ENCODE assay signal across 1 cellular context in the genomic region with DNA sequence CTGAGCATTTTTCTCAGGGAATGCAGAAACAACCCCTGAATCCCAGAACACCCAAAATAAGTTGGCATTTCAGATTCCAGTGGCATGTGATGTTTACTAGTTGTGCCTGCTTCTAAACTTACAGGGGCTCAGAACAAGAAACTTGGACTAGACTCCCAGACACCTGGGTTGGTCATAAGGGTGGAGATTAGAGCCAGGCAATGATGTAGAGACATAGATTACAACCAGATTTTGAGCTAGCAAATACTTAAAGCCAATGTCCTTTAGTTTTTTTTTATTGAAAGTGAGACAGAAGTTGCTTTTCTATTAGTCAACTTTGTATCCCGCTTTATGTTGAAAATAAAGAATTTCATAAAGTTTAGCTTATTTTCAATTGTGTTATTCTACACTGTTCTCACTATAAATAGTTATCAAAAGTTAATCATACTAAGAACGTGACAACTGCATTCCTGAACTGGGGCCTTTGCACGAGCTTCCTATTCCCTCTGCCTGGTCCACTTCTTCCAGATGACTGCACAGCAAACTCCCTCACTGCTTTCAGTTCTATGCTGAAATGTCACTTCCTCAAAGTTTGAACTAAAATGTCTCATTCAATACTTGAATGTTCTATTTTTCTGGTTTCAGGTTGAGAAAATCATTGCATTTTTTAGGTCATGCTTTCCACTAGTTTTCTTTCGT.
TF ChIP-seq lines count a peak whose summit lies in the region.

No MANE protein-coding gene starts in this region.

TF ChIP-seq in GM12878, 131 proteins besides CTCF, POLR2A, EP300 and RAD21 (continued from another document and continues in another):
- TF ChIP-seq MXI1 (IDR thresholded peaks at IDR 0.05; ENCODE audit: low read depth, low read length) = no peak
- 0 out of 4 replicates have a peak, but pooled peaks of 1 of the 2 experiments have one; percentile 14 for TF ChIP-seq SRF (IDR thresholded peaks at IDR 0.05; ENCODE audit: low read depth in 2 of 2, low read length in 2 of 2)
- no peak for TF ChIP-seq STAT3 (IDR thresholded peaks at IDR 0.05; ENCODE audit: low read depth, low read length)
- TF ChIP-seq, protein P1, sequence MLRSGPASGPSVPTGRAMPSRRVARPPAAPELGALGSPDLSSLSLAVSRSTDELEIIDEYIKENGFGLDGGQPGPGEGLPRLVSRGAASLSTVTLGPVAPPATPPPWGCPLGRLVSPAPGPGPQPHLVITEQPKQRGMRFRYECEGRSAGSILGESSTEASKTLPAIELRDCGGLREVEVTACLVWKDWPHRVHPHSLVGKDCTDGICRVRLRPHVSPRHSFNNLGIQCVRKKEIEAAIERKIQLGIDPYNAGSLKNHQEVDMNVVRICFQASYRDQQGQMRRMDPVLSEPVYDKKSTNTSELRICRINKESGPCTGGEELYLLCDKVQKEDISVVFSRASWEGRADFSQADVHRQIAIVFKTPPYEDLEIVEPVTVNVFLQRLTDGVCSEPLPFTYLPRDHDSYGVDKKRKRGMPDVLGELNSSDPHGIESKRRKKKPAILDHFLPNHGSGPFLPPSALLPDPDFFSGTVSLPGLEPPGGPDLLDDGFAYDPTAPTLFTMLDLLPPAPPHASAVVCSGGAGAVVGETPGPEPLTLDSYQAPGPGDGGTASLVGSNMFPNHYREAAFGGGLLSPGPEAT (IDR thresholded peaks at IDR 0.05; ENCODE audit: low read depth) = peak; percentile 86
- no peak for TF ChIP-seq MYB (IDR thresholded peaks at IDR 0.05; ENCODE audit: borderline replicate concordance, low read depth, low read length)
- no peak for TF ChIP-seq ZNF217 (IDR thresholded peaks at IDR 0.05)
- peak; percentile 90 to 91 for TF ChIP-seq IKZF2 (IDR thresholded peaks at IDR 0.05)
- TF ChIP-seq RFX5 (IDR thresholded peaks at IDR 0.05; ENCODE audit: low read depth, low read length) = no peak
- no peak for TF ChIP-seq TCF3 (IDR thresholded peaks at IDR 0.05; ENCODE audit: borderline replicate concordance, insufficient read depth, low read depth, low read length)
- 0 out of 2 replicates have a peak, but pooled peaks have one; percentile 21 for TF ChIP-seq TCF7 (IDR thresholded peaks at IDR 0.05; ENCODE audit: borderline replicate concordance)
- TF ChIP-seq ETV6 (conservative IDR thresholded peaks at IDR 0.05 in 1 of 2, IDR thresholded peaks at IDR 0.05 in 1 of 2; ENCODE audit: borderline replicate concordance in 1 of 2, low read depth in 1 of 2) = peak in 1 of 2 experiments; percentile 83; a peak in 2 of 4 replicates
- TF ChIP-seq LARP7 (IDR thresholded peaks at IDR 0.05) = no peak
- TF ChIP-seq ZNF24 (IDR thresholded peaks at IDR 0.05) = no peak
- peak; percentile 91 for TF ChIP-seq NFIC (IDR thresholded peaks at IDR 0.05; ENCODE audit: low read depth, low read length)
- TF ChIP-seq, protein P2, sequence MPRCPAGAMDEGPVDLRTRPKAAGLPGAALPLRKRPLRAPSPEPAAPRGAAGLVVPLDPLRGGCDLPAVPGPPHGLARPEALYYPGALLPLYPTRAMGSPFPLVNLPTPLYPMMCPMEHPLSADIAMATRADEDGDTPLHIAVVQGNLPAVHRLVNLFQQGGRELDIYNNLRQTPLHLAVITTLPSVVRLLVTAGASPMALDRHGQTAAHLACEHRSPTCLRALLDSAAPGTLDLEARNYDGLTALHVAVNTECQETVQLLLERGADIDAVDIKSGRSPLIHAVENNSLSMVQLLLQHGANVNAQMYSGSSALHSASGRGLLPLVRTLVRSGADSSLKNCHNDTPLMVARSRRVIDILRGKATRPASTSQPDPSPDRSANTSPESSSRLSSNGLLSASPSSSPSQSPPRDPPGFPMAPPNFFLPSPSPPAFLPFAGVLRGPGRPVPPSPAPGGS (IDR thresholded peaks at IDR 0.05; ENCODE audit: borderline replicate concordance, insufficient read depth, low read depth, low read length, poor library complexity, severe bottlenecking) = no peak
- peak; percentile 70 to 77 for TF ChIP-seq BHLHE40 (IDR thresholded peaks at IDR 0.05; ENCODE audit: borderline replicate concordance in 1 of 2, low read depth in 2 of 2, low read length in 1 of 2)
- TF ChIP-seq REST (IDR thresholded peaks at IDR 0.05; ENCODE audit: low read depth, low read length) = no peak
- no peak for TF ChIP-seq E2F4 (IDR thresholded peaks at IDR 0.05; ENCODE audit: low read depth, low read length)
- no peak for TF ChIP-seq TAF1 (IDR thresholded peaks at IDR 0.05; ENCODE audit: borderline replicate concordance, low read depth, low read length)
- peak; percentile 74 for TF ChIP-seq BCL11A (IDR thresholded peaks at IDR 0.05; ENCODE audit: low read depth, low read length)
- TF ChIP-seq SP1 (IDR thresholded peaks at IDR 0.05; ENCODE audit: low read depth, low read length) = no peak
- TF ChIP-seq YBX1 (IDR thresholded peaks at IDR 0.05) = no peak
- no peak for TF ChIP-seq POLR2AphosphoS2 (IDR thresholded peaks at IDR 0.05; ENCODE audit: low read depth, low read length)
- TF ChIP-seq KAT2A (conservative IDR thresholded peaks at IDR 0.05; ENCODE audit: control insufficient read depth, low read depth, low read length) = no peak
- TF ChIP-seq RUNX3 (IDR thresholded peaks at IDR 0.05; ENCODE audit: low read length) = peak; percentile 57; the same call in 1 of the 2 replicates
- TF ChIP-seq NBN (IDR thresholded peaks at IDR 0.05) = no peak
- TF ChIP-seq CREM (IDR thresholded peaks at IDR 0.05; ENCODE audit: low read depth) = peak; percentile 65
- 0 out of 2 replicates have a peak, but pooled peaks have one; percentile 5 for TF ChIP-seq TCF12 (IDR thresholded peaks at IDR 0.05; ENCODE audit: low read depth, low read length)
- TF ChIP-seq CHD4 (IDR thresholded peaks at IDR 0.05) = no peak
- TF ChIP-seq, protein P3, sequence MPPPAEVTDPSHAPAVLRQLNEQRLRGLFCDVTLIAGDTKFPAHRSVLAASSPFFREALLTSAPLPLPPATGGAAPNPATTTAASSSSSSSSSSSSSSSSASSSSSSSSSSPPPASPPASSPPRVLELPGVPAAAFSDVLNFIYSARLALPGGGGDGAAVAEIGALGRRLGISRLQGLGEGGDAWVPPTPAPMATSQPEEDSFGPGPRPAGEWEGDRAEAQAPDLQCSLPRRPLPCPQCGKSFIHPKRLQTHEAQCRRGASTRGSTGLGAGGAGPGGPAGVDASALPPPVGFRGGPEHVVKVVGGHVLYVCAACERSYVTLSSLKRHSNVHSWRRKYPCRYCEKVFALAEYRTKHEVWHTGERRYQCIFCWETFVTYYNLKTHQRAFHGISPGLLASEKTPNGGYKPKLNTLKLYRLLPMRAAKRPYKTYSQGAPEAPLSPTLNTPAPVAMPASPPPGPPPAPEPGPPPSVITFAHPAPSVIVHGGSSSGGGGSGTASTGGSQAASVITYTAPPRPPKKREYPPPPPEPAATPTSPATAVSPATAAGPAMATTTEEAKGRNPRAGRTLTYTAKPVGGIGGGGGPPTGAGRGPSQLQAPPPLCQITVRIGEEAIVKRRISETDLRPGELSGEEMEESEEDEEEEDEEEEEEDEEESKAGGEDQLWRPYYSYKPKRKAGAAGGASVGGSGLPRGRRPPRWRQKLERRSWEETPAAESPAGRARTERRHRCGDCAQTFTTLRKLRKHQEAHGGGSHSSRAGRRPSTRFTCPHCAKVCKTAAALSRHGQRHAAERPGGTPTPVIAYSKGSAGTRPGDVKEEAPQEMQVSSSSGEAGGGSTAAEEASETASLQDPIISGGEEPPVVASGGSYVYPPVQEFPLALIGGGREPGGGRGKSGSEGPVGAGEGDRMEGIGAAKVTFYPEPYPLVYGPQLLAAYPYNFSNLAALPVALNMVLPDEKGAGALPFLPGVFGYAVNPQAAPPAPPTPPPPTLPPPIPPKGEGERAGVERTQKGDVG (CRISPR knock-in tag; IDR thresholded peaks at IDR 0.05) = no peak
- TF ChIP-seq NR2F1 (conservative IDR thresholded peaks at IDR 0.05) = no peak
- peak; percentile 77 for TF ChIP-seq JUNB (IDR thresholded peaks at IDR 0.05)
- no peak for TF ChIP-seq SREBF2 (IDR thresholded peaks at IDR 0.05; ENCODE audit: low read length)
- TF ChIP-seq SMARCA5 (IDR thresholded peaks at IDR 0.05) = no peak
- no peak for TF ChIP-seq PML (IDR thresholded peaks at IDR 0.05; ENCODE audit: low read length)
- no peak for TF ChIP-seq ZNF384 (IDR thresholded peaks at IDR 0.05; ENCODE audit: borderline replicate concordance, low read depth, low read length)
- TF ChIP-seq SMC3 (IDR thresholded peaks at IDR 0.05; ENCODE audit: borderline replicate concordance, low read length) = no peak
- peak; percentile 75 for TF ChIP-seq DPF2 (IDR thresholded peaks at IDR 0.05)
- TF ChIP-seq HCFC1 (IDR thresholded peaks at IDR 0.05; ENCODE audit: low read length) = no peak
- TF ChIP-seq ZBTB11 (CRISPR knock-in tag; IDR thresholded peaks at IDR 0.05) = no peak
- TF ChIP-seq RAD51 (IDR thresholded peaks at IDR 0.05) = no peak
- TF ChIP-seq FOXK2 (IDR thresholded peaks at IDR 0.05) = no peak
- peak; percentile 91 for TF ChIP-seq FOXM1 (IDR thresholded peaks at IDR 0.05; ENCODE audit: low read depth, low read length)
- TF ChIP-seq SMAD5 (IDR thresholded peaks at IDR 0.05; ENCODE audit: low read depth) = no peak
- no peak; a peak in 1 of 3 replicates for TF ChIP-seq EGR1 (IDR thresholded peaks at IDR 0.05; ENCODE audit: borderline replicate concordance in 1 of 2, low read depth in 2 of 2, low read length in 2 of 2)
- no peak for TF ChIP-seq NR2C1 (IDR thresholded peaks at IDR 0.05)
- TF ChIP-seq, protein P4, sequence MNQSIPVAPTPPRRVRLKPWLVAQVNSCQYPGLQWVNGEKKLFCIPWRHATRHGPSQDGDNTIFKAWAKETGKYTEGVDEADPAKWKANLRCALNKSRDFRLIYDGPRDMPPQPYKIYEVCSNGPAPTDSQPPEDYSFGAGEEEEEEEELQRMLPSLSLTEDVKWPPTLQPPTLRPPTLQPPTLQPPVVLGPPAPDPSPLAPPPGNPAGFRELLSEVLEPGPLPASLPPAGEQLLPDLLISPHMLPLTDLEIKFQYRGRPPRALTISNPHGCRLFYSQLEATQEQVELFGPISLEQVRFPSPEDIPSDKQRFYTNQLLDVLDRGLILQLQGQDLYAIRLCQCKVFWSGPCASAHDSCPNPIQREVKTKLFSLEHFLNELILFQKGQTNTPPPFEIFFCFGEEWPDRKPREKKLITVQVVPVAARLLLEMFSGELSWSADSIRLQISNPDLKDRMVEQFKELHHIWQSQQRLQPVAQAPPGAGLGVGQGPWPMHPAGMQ (IDR thresholded peaks at IDR 0.05; ENCODE audit: borderline replicate concordance) = no peak
- peak; percentile 33; the same call in 1 of the 2 replicates for TF ChIP-seq ATF7 (IDR thresholded peaks at IDR 0.05; ENCODE audit: low read depth)
- no peak for TF ChIP-seq SREBF1 (IDR thresholded peaks at IDR 0.05; ENCODE audit: low read length)
